ENCODE assay signal across 11 cellular contexts in genomic region chr15:62896380-62896866, GRCh38.
DNase-seq lines count a peak whose midpoint lies in the region; TF ChIP-seq lines count a peak whose summit lies in the region.
"Had no signal": no experiment of that assay in that cellular context is flagged by ENCODE, and none has a peak within 500 bp of the region (broad histone marks: within the 10 kb centered on the region; RNA-seq: fewer than 3 reads in every experiment).

No MANE protein-coding gene starts in this region.

- DNase-seq in HK-2 (ENCODE audit: unreplicated experiment) = peak; percentile 51
- no peak for DNase-seq in smooth muscle cell (lab: John Stamatoyannopoulos, UW; ENCODE audit: unreplicated experiment)
- DNase-seq in GF-D8 (lab: John Stamatoyannopoulos, UW) = no peak
- no peak for DNase-seq in NCI-H2171 treated with DMSO at 0.1 percent for 48 hours (lab: John Stamatoyannopoulos, UW)
- no peak for DNase-seq in NCI-H82 treated with DMSO at 0.1 percent for 48 hours (lab: John Stamatoyannopoulos, UW; ENCODE audit: unreplicated experiment)
- no peak for DNase-seq in NOMO-1 treated with dmso at 0.1 percent for 144 hours (lab: John Stamatoyannopoulos, UW; ENCODE audit: unreplicated experiment)
- DNase-seq: activated CD8-positive, alpha-beta T cell treated with anti-CD3 and anti-CD28 coated beads for 36 hours; NCI-H1092 treated with DMSO at 0.1 percent for 48 hours had no signal

- H4K20me1 ChIP-seq in smooth muscle cell (ENCODE audit: low read depth) = no peaks in the 10 kb centered on the region

- H3K27ac ChIP-seq in angular gyrus (ENCODE audit: low read depth, low read length) = peak overlapping the region; percentile 22
- H3K27ac ChIP-seq in iPS-18a (ENCODE audit: low read length) = peak overlapping the region; percentile 1
- H3K27ac ChIP-seq in smooth muscle cell (ENCODE audit: low read depth) = peak overlapping the region; percentile 100
- H3K27ac ChIP-seq: parathyroid adenoma had no signal

- no peak overlapping the region for H2AFZ ChIP-seq in smooth muscle cell (ENCODE audit: low read depth)

- H3K9ac ChIP-seq in iPS-18a (ENCODE audit: low read length) = peak overlapping the region; percentile 12
- peak overlapping the region; percentile 99 for H3K9ac ChIP-seq in smooth muscle cell (ENCODE audit: low read depth)
- H3K9ac ChIP-seq: parathyroid adenoma had no signal

- no peaks in the 10 kb centered on the region for H3K27me3 ChIP-seq in iPS-18a (ENCODE audit: control insufficient read depth, insufficient read depth, low read length)
- H3K27me3 ChIP-seq in smooth muscle cell (ENCODE audit: low read depth) = no peaks in the 10 kb centered on the region

- H3K4me3 ChIP-seq in iPS-18a (ENCODE audit: low read length) (no peak overlapping the region), smooth muscle cell (no peak overlapping the region)

- TF ChIP-seq CTCF in smooth muscle cell (IDR thresholded peaks at IDR 0.05; ENCODE audit: borderline replicate concordance, insufficient read depth, poor library complexity, severe bottlenecking) = no peak

- H3K4me2 ChIP-seq in smooth muscle cell = peak overlapping the region; percentile 68

- peaks cover 27% of the 10 kb centered on the region for H3F3A ChIP-seq in smooth muscle cell (ENCODE audit: low read depth)

- H3K79me2 ChIP-seq in smooth muscle cell (ENCODE audit: low read depth) = no peaks in the 10 kb centered on the region
- H3K79me2 ChIP-seq: parathyroid adenoma had no signal

- WGBS in smooth muscle cell (ENCODE audit: low lambda C conversion rate) = 29% methylated on average over 3 of the region's 3 CpGs

- H3K4me1 ChIP-seq in iPS-18a (ENCODE audit: control insufficient read depth, low read depth, low read length) (peaks cover 27% of the 10 kb centered on the region), smooth muscle cell (ENCODE audit: low read depth) (peaks cover 35% of the 10 kb centered on the region)

- H3K9me3 ChIP-seq in iPS-18a (ENCODE audit: control insufficient read depth, low read depth, low read length) (no peaks in the 10 kb centered on the region), smooth muscle cell (replicated peaks; ENCODE audit: low read depth) (no peaks in the 10 kb centered on the region)

- H3K36me3 ChIP-seq in iPS-18a (ENCODE audit: control insufficient read depth, low read depth, low read length) = no peaks in the 10 kb centered on the region
- no peaks in the 10 kb centered on the region for H3K36me3 ChIP-seq in smooth muscle cell (ENCODE audit: low read depth)

Comparison
In these comparisons a context has a peak if more than half of its experiments do, and no peak if none do; other contexts are left out.
1. H3K27ac ChIP-seq: peak in every context shown above with its lines; median percentile 100 in smooth muscle cell; 22 in angular gyrus; 1 in iPS-18a.